In genomic region chr12:58916891-58917570, GRCh38 we compare ENCODE assay signal across 9 cellular contexts. TPM values are rescaled to one million over a fixed set of nuclear protein-coding genes. Genes with fewer than 3 reads are reported as not detected.
DNase-seq lines count a peak whose midpoint lies in the region; ATAC-seq and TF ChIP-seq lines count a peak whose summit lies in the region.
"Had no signal": no experiment of that assay in that cellular context is flagged by ENCODE, and none has a peak within 500 bp of the region (broad histone marks: within the 10 kb centered on the region; RNA-seq: fewer than 3 reads in every experiment).

No MANE protein-coding gene starts in this region.

- CTCF ChIA-PET in MCF 10A (lab: Yijun Ruan, JAX): interaction anchor here (1.0 to 1.9 kb wide), 11 partner anchors 10 to 376 kb away, joined by 3 to 10 read pairs (median 4); no protein-coding TSS in a partner anchor

- peak overlapping the region; percentile 95 to 99 (median 98) for H3K4me3 ChIP-seq in subcutaneous abdominal adipose tissue (ENCODE audit: low read depth in 1 of 5, low read length in 5 of 5)

- H3K9ac ChIP-seq in subcutaneous abdominal adipose tissue (ENCODE audit: low read length in 5 of 5) (peak overlapping the region; percentile 48 to 89 (median 85)), H9 (ENCODE audit: extremely low read depth, insufficient read length, low read length) (no peak overlapping the region)

- TF ChIP-seq CTCF in HFFc6 (IDR thresholded peaks at IDR 0.05) (no peak), MCF 10A (IDR thresholded peaks at IDR 0.05; ENCODE audit: unreplicated experiment) (no peak), H9 (conservative IDR thresholded peaks at IDR 0.05) (no peak)

- H3K4me3 Mint-ChIP-seq in HFFc6 (peak overlapping the region; percentile 94), MCF 10A (ENCODE audit: unreplicated experiment) (peak overlapping the region; percentile 94), H9 (peak overlapping the region in 1 of 2 experiments; percentile 60; a peak in 1 of 5 replicates)
- H3K4me3 Mint-ChIP-seq: T-helper 17 cell had no signal

- H4K20me1 ChIP-seq in H9 (ENCODE audit: control insufficient read depth, insufficient read depth, insufficient read length): no peaks in the 10 kb centered on the region

- POLR2A ChIA-PET in MCF 10A (lab: Yijun Ruan, JAX): interaction anchor here (0.7 to 18.1 kb wide), 22 partner anchors 9 to 580 kb away, joined by 3 to 655 read pairs (median 5); no protein-coding TSS in a partner anchor

- H3K27ac ChIP-seq in subcutaneous abdominal adipose tissue (ENCODE audit: low read depth, low read length) (peak overlapping the region; percentile 95), H9 (ENCODE audit: insufficient read length, low read depth, low read length) (no peak overlapping the region), caudate nucleus (ENCODE audit: low read depth, low read length) (no peak overlapping the region)

- H3K23ac ChIP-seq in H9 (ENCODE audit: insufficient read length, low read depth, low read length): no peak overlapping the region

- H3K79me2 ChIP-seq in H9 (ENCODE audit: insufficient read depth, low read length): no peaks in the 10 kb centered on the region

- H3K9me3 Mint-ChIP-seq in HFFc6 (no peaks in the 10 kb centered on the region), MCF 10A (ENCODE audit: unreplicated experiment) (no peaks in the 10 kb centered on the region), H9 (no peaks in the 10 kb centered on the region)

- H3K79me1 ChIP-seq in H9 (ENCODE audit: insufficient read depth, low read depth, low read length, poor library complexity, severe bottlenecking): no peaks in the 10 kb centered on the region

- no peak overlapping the region for H2BK12ac ChIP-seq in H9 (ENCODE audit: insufficient read length, low read depth, low read length)

- peaks cover 14% of the 10 kb centered on the region for H3K23me2 ChIP-seq in H9 (ENCODE audit: insufficient read length, low read depth, low read length, poor library complexity, severe bottlenecking)

- no peak overlapping the region for H2BK120ac ChIP-seq in H9 (ENCODE audit: low read depth, low read length, poor library complexity, severe bottlenecking)

- H4K5ac ChIP-seq in H9 (ENCODE audit: insufficient read length, low read depth, low read length): no peak overlapping the region

- H3K27me3 ChIP-seq in subcutaneous abdominal adipose tissue (ENCODE audit: control insufficient read depth in 5 of 5, insufficient read depth in 4 of 5, low read length in 5 of 5) (no peaks in the 10 kb centered on the region), H9 (ENCODE audit: insufficient read depth, low read length) (peaks cover 2% of the 10 kb centered on the region; the same call in 1 of the 2 replicates)

- no CpG with 5 or more reads among the region's 6 CpGs for WGBS in H9 (ENCODE audit: extremely low coverage, insufficient read length, low lambda C conversion rate)

- peaks cover 11% of the 10 kb centered on the region for H3K36me3 Mint-ChIP-seq in HFFc6 (ENCODE audit: low read depth)
- H3K36me3 Mint-ChIP-seq in MCF 10A (ENCODE audit: insufficient read depth, unreplicated experiment): peaks cover 33% of the 10 kb centered on the region
- peaks cover 12 to 17% (median 14%) of the 10 kb centered on the region in 3 experiments for H3K36me3 Mint-ChIP-seq in H9 (ENCODE audit: insufficient read depth in 1 of 3, low read depth in 3 of 3)

- ATAC-seq in HG02642 (IDR thresholded peaks at IDR 0.05; ENCODE audit: poor library complexity, unreplicated experiment): no peak
- ATAC-seq: T-helper 17 cell had no signal

- H3K56ac ChIP-seq in H9 (ENCODE audit: insufficient read length, low read depth, low read length): no peak overlapping the region

- H3K27ac Mint-ChIP-seq in HFFc6: peak overlapping the region; percentile 87
- H3K27ac Mint-ChIP-seq in MCF 10A (ENCODE audit: low read depth, unreplicated experiment): peak overlapping the region; percentile 98
- peak overlapping the region in 1 of 3 experiments; percentile 22; a peak in 3 of 7 replicates for H3K27ac Mint-ChIP-seq in H9
- H3K27ac Mint-ChIP-seq: T-helper 17 cell had no signal

- no peak overlapping the region for H2AFZ ChIP-seq in H9 (ENCODE audit: low read length)

- peak; percentile 25 for DNase-seq in HFFc6
- peak; percentile 64 for DNase-seq in MCF 10A (ENCODE audit: unreplicated experiment)
- peak; percentile 85 for DNase-seq in left kidney (ENCODE audit: low read depth, low spot score)
- DNase-seq in H9: no peak
- DNase-seq in caudate nucleus (lab: John Stamatoyannopoulos, UW): no peak
- DNase-seq: stimulated activated CD4-positive, alpha-beta T cell treated with anti-CD3 and anti-CD28 coated beads, Interleukin-4, amount 100 ng/mL, for 24 hours; T-helper 17 cell had no signal

- no peak overlapping the region for H2BK20ac ChIP-seq in H9 (ENCODE audit: low read depth, low read length, poor library complexity, severe bottlenecking)

- H3K14ac ChIP-seq in H9 (ENCODE audit: insufficient read depth, low read length): no peak overlapping the region

- H4K8ac ChIP-seq in H9 (replicated peaks; ENCODE audit: insufficient read length, low read depth, low read length): no peak overlapping the region

- H3K36me3 ChIP-seq in subcutaneous abdominal adipose tissue (ENCODE audit: control insufficient read depth in 5 of 5, insufficient read depth in 5 of 5, low read length in 5 of 5): peaks cover 3 to 14% (median 10%) of the 10 kb centered on the region in 5 donors

- no peak overlapping the region for H2BK15ac ChIP-seq in H9 (ENCODE audit: low read depth, low read length)

- no TSS peak for BruUV-seq in MCF 10A (replicated peaks; lab: Mats Ljungman, UMichigan)

- H3K4me1 Mint-ChIP-seq in HFFc6 (ENCODE audit: low read depth) (peaks cover 61% of the 10 kb centered on the region), MCF 10A (ENCODE audit: insufficient read depth, unreplicated experiment) (peaks cover 21% of the 10 kb centered on the region), H9 (peaks cover 49 to 50% of the 10 kb centered on the region in 2 experiments)
- H3K4me1 Mint-ChIP-seq: T-helper 17 cell had no signal

- H2BK5ac ChIP-seq in H9 (ENCODE audit: insufficient read length, low read length): no peak overlapping the region

- intact Hi-C loops in MCF 10A (cut with micrococcal nuclease): loop anchor here (5.0 to 10.0 kb wide), 2 partner anchors 235 to 492 kb away; no protein-coding TSS in a partner anchor

- H3T11ph ChIP-seq in H9 (ENCODE audit: low read length): no peak overlapping the region

- H4K91ac ChIP-seq in H9 (ENCODE audit: insufficient read length, low read depth, low read length): no peak overlapping the region

- H3K4me1 ChIP-seq in subcutaneous abdominal adipose tissue (ENCODE audit: control insufficient read depth in 5 of 5, insufficient read depth in 5 of 5, low read length in 5 of 5) (peaks cover 0 to 57% (median 38%) of the 10 kb centered on the region in 5 donors), H9 (ENCODE audit: insufficient read depth, low read length) (peaks cover 2% of the 10 kb centered on the region; the same call in 1 of the 2 replicates)

- H2AK5ac ChIP-seq in H9 (ENCODE audit: insufficient read length, low read length): no peak overlapping the region

- H3K4ac ChIP-seq in H9 (ENCODE audit: low read depth, low read length): no peak overlapping the region

- no peak overlapping the region for H3K18ac ChIP-seq in H9 (ENCODE audit: insufficient read length, low read depth, low read length)

- H3K9me3 ChIP-seq in subcutaneous abdominal adipose tissue (ENCODE audit: control insufficient read depth in 5 of 5, low read length in 5 of 5): no peaks in the 10 kb centered on the region
- no peaks in the 10 kb centered on the region for H3K9me3 ChIP-seq in H9 (ENCODE audit: control insufficient read depth, low read depth, low read length)

- no peaks in the 10 kb centered on the region for H3K27me3 Mint-ChIP-seq in HFFc6 (ENCODE audit: insufficient read depth)
- H3K27me3 Mint-ChIP-seq in MCF 10A (ENCODE audit: insufficient read depth, unreplicated experiment): no peaks in the 10 kb centered on the region
- H3K27me3 Mint-ChIP-seq in H9 (ENCODE audit: low read depth): peaks cover 9% of the 10 kb centered on the region

- H3K4me2 ChIP-seq in H9 (ENCODE audit: insufficient read depth, insufficient read length, low read length): no peak overlapping the region

RNA-seq across cellular contexts. Expression of gene LRIG3, which starts 3.3 kb away (rescaled TPM):
- 10 to 100 TPM in 1 of 6 experiments, 1 to 10 TPM in 5; 6.1 to 11.0 (median 6.8) TPM for total RNA-seq in HFFc6 (2021; fragmentation: NEBNext Ultra II Directional; extraction: Animal tissue kit (Norgen Biotek cat#: 25700))
- total RNA-seq in MCF 10A (2022) (26.5 and 41.5 TPM in 2 replicates), H9 (2021) (10.9 and 11.6 TPM in 2 replicates)
- total RNA-seq: T-helper 17 cell had no signal

Comparison
In these comparisons a context has a peak if more than half of its experiments do, and no peak if none do; other contexts are left out.
1. DNase-seq: peak in HFFc6 (single experiment), MCF 10A (single experiment) and left kidney (single experiment); none in H9 (single experiment) and caudate nucleus (0 of 61).